ENCODE assay signal across 10 cellular contexts in the genomic region with DNA sequence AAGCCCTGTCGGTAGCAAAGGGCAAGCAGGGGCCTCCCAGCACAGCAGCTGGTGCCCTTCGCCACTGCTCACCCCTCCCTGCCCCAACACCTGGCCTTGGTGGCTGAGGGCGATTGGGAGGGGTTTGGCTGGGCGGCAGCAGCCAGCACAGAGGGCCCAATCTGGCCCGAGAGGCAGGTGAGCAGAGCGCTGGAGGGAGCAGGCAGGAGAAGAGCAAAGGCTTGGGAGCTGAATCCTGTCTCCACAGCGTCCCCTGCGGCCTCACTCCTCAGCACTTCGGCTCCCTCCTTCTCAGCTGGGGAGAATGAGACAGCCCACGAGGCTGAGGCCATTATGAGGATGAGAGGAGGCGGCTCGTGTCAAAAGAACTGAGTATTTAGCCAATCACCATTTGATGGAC.
A peak's percentile ranks its signal among the peaks of the same experiment; 100 is the strongest.
DNase-seq lines count a peak whose midpoint lies in the region; ATAC-seq, FAIRE-seq and TF ChIP-seq lines count a peak whose summit lies in the region.
"Had no signal": no experiment of that assay in that cellular context is flagged by ENCODE, and none has a peak within 500 bp of the region (broad histone marks: within the 10 kb centered on the region; RNA-seq: fewer than 3 reads in every experiment).

No MANE protein-coding gene starts in this region.

- H3F3A ChIP-seq in GM23338 (replicated peaks; ENCODE audit: low read depth): no peaks in the 10 kb centered on the region

- H3K4me3 ChIP-seq in GM23338 (no peak overlapping the region), pancreas (no peak overlapping the region)
- H3K4me3 ChIP-seq: tibial nerve had no signal

- no peak for FAIRE-seq in pancreas (lab: Jason Lieb, UNC)

- no peak overlapping the region for H3K27ac ChIP-seq in GM23338 (ENCODE audit: low read depth)
- no peak overlapping the region for H3K27ac ChIP-seq in pancreas
- H3K27ac ChIP-seq: HL-60, tibial nerve had no signal

- ATAC-seq in GM23338 (peak; percentile 79), pancreas (peak; percentile 73 to 85 (median 82))
- ATAC-seq in activated CD4-positive, alpha-beta T cell treated with anti-CD3 and anti-CD28 coated beads for 36 hours: no peak

- intact Hi-C loops in pancreas (cut with DNase I): no loop called here
- intact Hi-C loops in activated CD4-positive, alpha-beta T cell treated with anti-CD3 and anti-CD28 coated beads for 36 hours (cut with DNase I, micrococcal nuclease): no loop called here

- CTCF ChIA-PET in activated CD4-positive, alpha-beta T cell treated with anti-CD3 and anti-CD28 coated beads for 36 hours (lab: Charles Lee): interaction anchor here (0.6 to 3.6 kb wide), 4 partner anchors 11 to 131 kb away, joined by 4 to 23 read pairs (median 11); no protein-coding TSS in a partner anchor

- H3K27me3 Mint-ChIP-seq in GM23338 (ENCODE audit: insufficient read depth, low read depth, poor library complexity): peaks cover 20% of the 10 kb centered on the region
- no peaks in the 10 kb centered on the region for H3K27me3 Mint-ChIP-seq in activated CD4-positive, alpha-beta T cell treated with anti-CD3 and anti-CD28 coated beads for 36 hours

- 36 to 39% methylated on average over 12 of the region's 12 CpGs for WGBS in pancreas, 2 donors

- H3K79me2 ChIP-seq in GM23338 (replicated peaks; ENCODE audit: insufficient read depth): no peaks in the 10 kb centered on the region

- H3K4me1 Mint-ChIP-seq in GM23338: peaks cover 56% of the 10 kb centered on the region
- H3K4me1 Mint-ChIP-seq in activated CD4-positive, alpha-beta T cell treated with anti-CD3 and anti-CD28 coated beads for 36 hours: peaks cover 25% of the 10 kb centered on the region

- TF ChIP-seq CTCF in GM23338 (conservative IDR thresholded peaks at IDR 0.05; ENCODE audit: low read depth in 2 of 2) (peak; percentile 52 to 76), pancreas (IDR thresholded peaks at IDR 0.05) (peak in 2 of 4 donors; percentile 12 to 16)

- no peak overlapping the region for H3K4me3 Mint-ChIP-seq in GM23338
- no peak overlapping the region for H3K4me3 Mint-ChIP-seq in activated CD4-positive, alpha-beta T cell treated with anti-CD3 and anti-CD28 coated beads for 36 hours

- peak overlapping the region; percentile 57 for H3K4me2 ChIP-seq in GM23338

- H3K36me3 ChIP-seq in GM23338 (ENCODE audit: insufficient read depth): no peaks in the 10 kb centered on the region
- no peaks in the 10 kb centered on the region for H3K36me3 ChIP-seq in pancreas
- H3K36me3 ChIP-seq: tibial nerve had no signal

- no peaks in the 10 kb centered on the region for H3K9me2 ChIP-seq in GM23338 (ENCODE audit: insufficient read depth)

- no peaks in the 10 kb centered on the region for H3K9me3 ChIP-seq in pancreas
- H3K9me3 ChIP-seq: tibial nerve had no signal

- no peaks in the 10 kb centered on the region for H3K27me3 ChIP-seq in GM23338 (ENCODE audit: insufficient read depth)
- H3K27me3 ChIP-seq in pancreas: no peaks in the 10 kb centered on the region
- H3K27me3 ChIP-seq: tibial nerve had no signal

- H3K9me3 Mint-ChIP-seq in GM23338: no peaks in the 10 kb centered on the region
- H3K9me3 Mint-ChIP-seq in activated CD4-positive, alpha-beta T cell treated with anti-CD3 and anti-CD28 coated beads for 36 hours (ENCODE audit: low read depth): no peaks in the 10 kb centered on the region

- peak overlapping the region; percentile 32; the same call in 1 of the 2 replicates for H3K27ac Mint-ChIP-seq in GM23338
- no peak overlapping the region for H3K27ac Mint-ChIP-seq in activated CD4-positive, alpha-beta T cell treated with anti-CD3 and anti-CD28 coated beads for 36 hours

- POLR2A ChIA-PET in activated CD4-positive, alpha-beta T cell treated with anti-CD3 and anti-CD28 coated beads for 36 hours (lab: Charles Lee): no interaction called here

- peaks cover 19% of the 10 kb centered on the region; the same call in 1 of the 2 replicates for H3K4me1 ChIP-seq in GM23338 (ENCODE audit: insufficient read depth)
- peaks cover 4 to 16% (median 4%) of the 10 kb centered on the region in 3 donors for H3K4me1 ChIP-seq in pancreas

- H2AFZ ChIP-seq in GM23338: peak overlapping the region; percentile 92

- DNase-seq in GM23338 (ENCODE audit: low spot score) (peak; percentile 91), NCI-H2196 treated with DMSO at 0.1 percent for 48 hours (lab: John Stamatoyannopoulos, UW; ENCODE audit: unreplicated experiment) (peak; percentile 94), cerebellar cortex (ENCODE audit: low spot score) (peak; percentile 80), pancreas (peak; percentile 67 to 88 (median 78)), AG08396 (ENCODE audit: low spot score) (no peak), NK-92 (lab: John Stamatoyannopoulos, UW; ENCODE audit: unreplicated experiment) (no peak)
- no peak for DNase-seq in activated naive CD4-positive, alpha-beta T cell treated with Interleukin-2 at 50 U/mL for 16 hours
- DNase-seq in activated CD4-positive, alpha-beta T cell treated with anti-CD3 and anti-CD28 coated beads for 36 hours: no peak

- no peaks in the 10 kb centered on the region; the same call in 2 of the 3 replicates for H3K36me3 Mint-ChIP-seq in GM23338 (ENCODE audit: low read depth)
- H3K36me3 Mint-ChIP-seq in activated CD4-positive, alpha-beta T cell treated with anti-CD3 and anti-CD28 coated beads for 36 hours (ENCODE audit: low read depth): no peaks in the 10 kb centered on the region

- H4K20me1 ChIP-seq in GM23338 (replicated peaks; ENCODE audit: insufficient read depth): no peaks in the 10 kb centered on the region

TF ChIP-seq in GM23338, 12 proteins besides CTCF, POLR2A, EP300 and RAD21:
- TF ChIP-seq NANOG (IDR thresholded peaks at IDR 0.05; ENCODE audit: borderline replicate concordance) (no peak), ZNF462 (CRISPR knock-in tag; IDR thresholded peaks at IDR 0.05) (no peak), ZNF331 (CRISPR knock-in tag; IDR thresholded peaks at IDR 0.05; ENCODE audit: low read depth) (no peak)

Comparison
In these comparisons a context has a peak if more than half of its experiments do, and no peak if none do; other contexts are left out.
1. DNase-seq: peak in GM23338 (single experiment), NCI-H2196 treated with DMSO at 0.1 percent for 48 hours (single experiment), cerebellar cortex (single experiment) and pancreas (6 of 6); none in AG08396 (single experiment), activated naive CD4-positive, alpha-beta T cell treated with Interleukin-2 at 50 U/mL for 16 hours (single experiment), activated CD4-positive, alpha-beta T cell treated with anti-CD3 and anti-CD28 coated beads for 36 hours (single experiment) and NK-92 (single experiment).